In genomic region chr1:87958711-87959110, GRCh38 we compare ENCODE assay signal across 16 cellular contexts.
DNase-seq lines count a peak whose midpoint lies in the region; ATAC-seq and TF ChIP-seq lines count a peak whose summit lies in the region.
"Had no signal": no experiment of that assay in that cellular context is flagged by ENCODE, and none has a peak within 500 bp of the region (broad histone marks: within the 10 kb centered on the region; RNA-seq: fewer than 3 reads in every experiment).

No MANE protein-coding gene starts in this region.

- ATAC-seq in activated naive CD4-positive, alpha-beta T cell treated with anti-CD3 and anti-CD28 coated beads, Interleukin-2, amount 50 U/mL, for 72 hours: no peak
- no peak for ATAC-seq in GM21360 (IDR thresholded peaks at IDR 0.05; ENCODE audit: unreplicated experiment)
- no peak for ATAC-seq in HG03135 (IDR thresholded peaks at IDR 0.05; ENCODE audit: unreplicated experiment)
- ATAC-seq: A549, GM23338, HCT116 had no signal

- TF ChIP-seq CTCF in brain (conservative IDR thresholded peaks at IDR 0.05): no peak

- H3K27ac Mint-ChIP-seq in brain: peak overlapping the region in 3 of 5 experiments; percentile 6 to 28 (median 6)
- H3K27ac Mint-ChIP-seq in activated naive CD4-positive, alpha-beta T cell treated with anti-CD3 and anti-CD28 coated beads, Interleukin-2, amount 50 U/mL, for 72 hours: no peak overlapping the region
- H3K27ac Mint-ChIP-seq: CD4-positive, alpha-beta T cell; GM23338; HFFc6; IgD-negative memory B cell had no signal

- peaks cover 5% of the 10 kb centered on the region for H3K4me1 Mint-ChIP-seq in brain

- DNase-seq in NCI-H524 (lab: John Stamatoyannopoulos, UW) (peak; percentile 22 to 56), NCI-H524 treated with DMSO at 0.1 percent for 48 hours (lab: John Stamatoyannopoulos, UW) (no peak), superior temporal gyrus (ENCODE audit: extremely low spot score) (peak; percentile 26)
- DNase-seq in activated naive CD4-positive, alpha-beta T cell treated with anti-CD3 and anti-CD28 coated beads, Interleukin-2, amount 50 U/mL, for 72 hours (ENCODE audit: low spot score in 2 of 2): no peak
- DNase-seq: AML-193; Caco-2; CD4-positive, alpha-beta T cell; GDM1; HFFc6 had no signal

- no peak overlapping the region for H3K4me3 Mint-ChIP-seq in brain
- H3K4me3 Mint-ChIP-seq: CD4-positive, alpha-beta T cell; GM23338; HFFc6; IgD-negative memory B cell had no signal

- H3K36me3 Mint-ChIP-seq in brain: no peaks in the 10 kb centered on the region
- no peaks in the 10 kb centered on the region for H3K36me3 Mint-ChIP-seq in activated naive CD4-positive, alpha-beta T cell treated with anti-CD3 and anti-CD28 coated beads, Interleukin-2, amount 50 U/mL, for 72 hours
- H3K36me3 Mint-ChIP-seq: IgD-negative memory B cell had no signal

- peaks cover 0 to 3% (median 0%) of the 10 kb centered on the region in 5 experiments for H3K9me3 Mint-ChIP-seq in brain
- H3K9me3 Mint-ChIP-seq in activated naive CD4-positive, alpha-beta T cell treated with anti-CD3 and anti-CD28 coated beads, Interleukin-2, amount 50 U/mL, for 72 hours: no peaks in the 10 kb centered on the region
- H3K9me3 Mint-ChIP-seq: CD4-positive, alpha-beta T cell; GM23338; HFFc6; IgD-negative memory B cell had no signal

- peaks cover 3% of the 10 kb centered on the region for H3K27me3 Mint-ChIP-seq in brain
- H3K27me3 Mint-ChIP-seq: IgD-negative memory B cell had no signal

Comparison
In these comparisons a context has a peak if more than half of its experiments do, and no peak if none do; other contexts are left out.
1. DNase-seq: peak in NCI-H524 (2 of 2) and superior temporal gyrus (single experiment); none in NCI-H524 treated with DMSO at 0.1 percent for 48 hours (single experiment) and activated naive CD4-positive, alpha-beta T cell treated with anti-CD3 and anti-CD28 coated beads, Interleukin-2, amount 50 U/mL, for 72 hours (0 of 2).
2. H3K27ac Mint-ChIP-seq: peak in brain (3 of 5); none in activated naive CD4-positive, alpha-beta T cell treated with anti-CD3 and anti-CD28 coated beads, Interleukin-2, amount 50 U/mL, for 72 hours (0 of 2).